Comparison of ENCODE assay signal across 32 cellular contexts in genomic region chr5:132628814-132629213, GRCh38. TPM values are rescaled to one million over a fixed set of nuclear protein-coding genes. Genes with fewer than 3 reads are reported as not detected.
DNase-seq lines count a peak whose midpoint lies in the region; ATAC-seq, FAIRE-seq and TF ChIP-seq lines count a peak whose summit lies in the region.
"Had no signal": no experiment of that assay in that cellular context is flagged by ENCODE, and none has a peak within 500 bp of the region (broad histone marks: within the 10 kb centered on the region; RNA-seq: fewer than 3 reads in every experiment).

No MANE protein-coding gene starts in this region.

- peak; percentile 59 for FAIRE-seq in GM12878 (lab: Jason Lieb, UNC)
- FAIRE-seq: A204.1, urothelium cell line had no signal

- H3K4me3 ChIP-seq in GM12865 (ENCODE audit: low read depth, low read length): no peak overlapping the region
- no peak overlapping the region; the same call in 1 of the 2 replicates for H3K4me3 ChIP-seq in GM12878
- H3K4me3 ChIP-seq: breast epithelium, psoas muscle, thoracic aorta had no signal

- SMC1A ChIA-PET in GM12878 (lab: Charles Lee; ENCODE audit: uncharacterized antibody, unreplicated experiment): interaction anchor here (0.8 to 5.5 kb wide), 3 partner anchors 11 to 102 kb away, joined by 3 to 45 read pairs (median 12); no protein-coding TSS in a partner anchor

- H3K36me3 Mint-ChIP-seq in activated CD4-positive, alpha-beta memory T cell treated with anti-CD3 and anti-CD28 coated beads, Interleukin-2, amount 10 ng/mL, durations not matched to agents 7 days and 5 days (ENCODE audit: low read depth): peaks cover 52% of the 10 kb centered on the region
- peaks cover 31% of the 10 kb centered on the region for H3K36me3 Mint-ChIP-seq in activated CD4-positive, alpha-beta memory T cell treated with anti-CD3 and anti-CD28 coated beads for 36 hours

- DNase-seq in activated CD4-positive, alpha-beta memory T cell treated with anti-CD3 and anti-CD28 coated beads, Interleukin-2, amount 10 ng/mL, durations not matched to agents 7 days and 5 days: no peak
- no peak for DNase-seq in activated CD4-positive, alpha-beta memory T cell treated with anti-CD3 and anti-CD28 coated beads for 36 hours
- DNase-seq in GM12865 (ENCODE audit: low read depth): peak; percentile 46
- no peak for DNase-seq in GM12878 (ENCODE audit: low read depth, low spot score)
- DNase-seq in HT-29 (ENCODE audit: low spot score): no peak
- no peak for DNase-seq in anterior cingulate cortex (lab: John Stamatoyannopoulos, UW)
- no peak for DNase-seq in NCI-H1092 treated with DMSO at 0.1 percent for 48 hours (lab: John Stamatoyannopoulos, UW)
- DNase-seq: activated CD4-positive, alpha-beta T cell treated with anti-CD3 and anti-CD28 coated beads, Interleukin-2, amount 50 U/mL, for 1 hour; activated naive CD4-positive, alpha-beta T cell treated with Interleukin-2 at 50 U/mL for 16 hours; amniotic stem cell; EL; glutamatergic neuron; H7; islet precursor cell; naive thymus-derived CD4-positive, alpha-beta T cell; NCI-H1105; NCI-H187 treated with DMSO at 0.1 percent for 48 hours; NCI-H524; occipital lobe; psoas muscle; Right ventricle myocardium superior; stimulated activated naive CD4-positive, alpha-beta T cell treated with Interleukin-2 at 50 U/mL for 16 hours had no signal

- WGBS in GM12878 (ENCODE audit: insufficient coverage, insufficient replicate concordance, low lambda C conversion rate, missing lambda C conversion rate): 42% methylated on average over 2 of the region's 2 CpGs

- H3K4me2 ChIP-seq in GM12878 (ENCODE audit: control insufficient read depth, insufficient read depth): peak overlapping the region; percentile 23

- H3K9me3 Mint-ChIP-seq in activated CD4-positive, alpha-beta memory T cell treated with anti-CD3 and anti-CD28 coated beads, Interleukin-2, amount 10 ng/mL, durations not matched to agents 7 days and 5 days: no peaks in the 10 kb centered on the region
- no peaks in the 10 kb centered on the region for H3K9me3 Mint-ChIP-seq in activated CD4-positive, alpha-beta memory T cell treated with anti-CD3 and anti-CD28 coated beads for 36 hours
- H3K9me3 Mint-ChIP-seq: CD4-positive, alpha-beta memory T cell; mesothelial cell of epicardium; naive thymus-derived CD4-positive, alpha-beta T cell; WTC11 had no signal

- RAD21 ChIA-PET in GM12878 (lab: Charles Lee; ENCODE audit: unreplicated experiment): interaction anchor here (1.0 to 5.5 kb wide), 7 partner anchors 10 to 192 kb away, joined by 3 to 25 read pairs (median 4); no protein-coding TSS in a partner anchor

- H3K4me1 ChIP-seq in GM12878 (ENCODE audit: control insufficient read depth, insufficient read depth, low read length): peaks cover 11% of the 10 kb centered on the region; the same call in 1 of the 2 replicates
- H3K4me1 ChIP-seq: breast epithelium, psoas muscle had no signal

- POLR2A ChIA-PET in activated CD4-positive, alpha-beta memory T cell treated with anti-CD3 and anti-CD28 coated beads, Interleukin-2, amount 10 ng/mL, durations not matched to agents 7 days and 5 days (lab: Charles Lee): interaction anchor here (1.0 to 2.9 kb wide), 5 partner anchors 11 to 119 kb away, joined by 3 to 14 read pairs (median 6); partner anchors contain the start of genes CCNI2 and IL4
- POLR2A ChIA-PET in activated CD4-positive, alpha-beta memory T cell treated with anti-CD3 and anti-CD28 coated beads for 36 hours (lab: Charles Lee): no interaction called here
- POLR2A ChIA-PET in GM12878 (lab: Charles Lee): interaction anchor here (1.4 to 4.1 kb wide), 2 partner anchors 14 to 26 kb away, joined by 3 to 17 read pairs; no protein-coding TSS in a partner anchor

- H2AFZ ChIP-seq in GM12878 (ENCODE audit: control insufficient read depth, low read depth, low read length): no peak overlapping the region

- TF ChIP-seq RAD21 in GM12878 (IDR thresholded peaks at IDR 0.05; ENCODE audit: insufficient read depth, low read depth, low read length): no peak

- no peaks in the 10 kb centered on the region for H3K9me3 ChIP-seq in GM12878 (replicated peaks; ENCODE audit: control insufficient read depth, insufficient read depth, low read length)
- H3K9me3 ChIP-seq: breast epithelium, psoas muscle, thoracic aorta had no signal

- peak overlapping the region; percentile 70 for H3K27ac ChIP-seq in GM12878 (ENCODE audit: control insufficient read depth, insufficient read depth)
- H3K27ac ChIP-seq: breast epithelium, epithelial cell of prostate, psoas muscle, thoracic aorta had no signal

- ATAC-seq in GM21529 (IDR thresholded peaks at IDR 0.05; ENCODE audit: unreplicated experiment) (peak; percentile 26), GM12878 (peak; percentile 66)
- ATAC-seq: psoas muscle, WTC11 had no signal

- peaks cover 40% of the 10 kb centered on the region for H3K4me1 Mint-ChIP-seq in activated CD4-positive, alpha-beta memory T cell treated with anti-CD3 and anti-CD28 coated beads, Interleukin-2, amount 10 ng/mL, durations not matched to agents 7 days and 5 days
- H3K4me1 Mint-ChIP-seq in activated CD4-positive, alpha-beta memory T cell treated with anti-CD3 and anti-CD28 coated beads for 36 hours (ENCODE audit: low read depth): peaks cover 17% of the 10 kb centered on the region
- H3K4me1 Mint-ChIP-seq: mesothelial cell of epicardium, WTC11 had no signal

- no peak for TF ChIP-seq EP300 in GM12878 (IDR thresholded peaks at IDR 0.05; ENCODE audit: borderline replicate concordance in 1 of 2, control insufficient read depth in 1 of 2, low read depth in 2 of 2, low read length in 2 of 2)

- TF ChIP-seq CTCF in GM12865 (IDR thresholded peaks at IDR 0.05; ENCODE audit: insufficient read depth, low read depth, low read length, missing control alignments) (no peak), GM12878 (IDR thresholded peaks at IDR 0.05 in 2 of 3, conservative IDR thresholded peaks at IDR 0.05 in 1 of 3; ENCODE audit: control insufficient read depth in 2 of 3, extremely low read depth in 1 of 3, insufficient read depth in 1 of 3, low read depth in 3 of 3, low read length in 3 of 3) (no peak)

- H3K9ac ChIP-seq in GM12878 (ENCODE audit: control insufficient read depth, insufficient read depth, low read length): peak overlapping the region; percentile 24; the same call in 1 of the 2 replicates

- BruUV-seq in GM12878 (replicated peaks; lab: Mats Ljungman, UMichigan): no TSS peak

- intact Hi-C loops in activated CD4-positive, alpha-beta memory T cell treated with anti-CD3 and anti-CD28 coated beads for 36 hours (cut with micrococcal nuclease): no loop called here
- intact Hi-C loops in GM12878 (cut with micrococcal nuclease; ENCODE audit: unreplicated experiment): no loop called here

- in situ Hi-C loops in GM12878 (cut with MboI): no loop called here

- peak overlapping the region; percentile 25 for H3K4me3 Mint-ChIP-seq in activated CD4-positive, alpha-beta memory T cell treated with anti-CD3 and anti-CD28 coated beads, Interleukin-2, amount 10 ng/mL, durations not matched to agents 7 days and 5 days
- H3K4me3 Mint-ChIP-seq in activated CD4-positive, alpha-beta memory T cell treated with anti-CD3 and anti-CD28 coated beads for 36 hours: no peak overlapping the region
- H3K4me3 Mint-ChIP-seq: mesothelial cell of epicardium, WTC11 had no signal

- peak overlapping the region; percentile 83 for H3K27ac Mint-ChIP-seq in activated CD4-positive, alpha-beta memory T cell treated with anti-CD3 and anti-CD28 coated beads, Interleukin-2, amount 10 ng/mL, durations not matched to agents 7 days and 5 days
- no peak overlapping the region for H3K27ac Mint-ChIP-seq in activated CD4-positive, alpha-beta memory T cell treated with anti-CD3 and anti-CD28 coated beads for 36 hours
- H3K27ac Mint-ChIP-seq: mesothelial cell of epicardium, WTC11 had no signal

- H3K27me3 ChIP-seq in GM12878 (replicated peaks in 1 of 2; ENCODE audit: control insufficient read depth in 2 of 2, insufficient read depth in 2 of 2, low read length in 1 of 2): no peaks in the 10 kb centered on the region
- H3K27me3 ChIP-seq: breast epithelium had no signal

- peaks cover 4 to 5% of the 10 kb centered on the region in 2 experiments; a peak in 3 of 4 replicates for H3K36me3 ChIP-seq in GM12878 (ENCODE audit: control insufficient read depth in 2 of 2, insufficient read depth in 2 of 2, low read length in 1 of 2)
- H3K36me3 ChIP-seq: breast epithelium, thoracic aorta had no signal

- TF ChIP-seq POLR2A in GM12878 (IDR thresholded peaks at IDR 0.05; ENCODE audit: low read depth, low read length): no peak

- no peaks in the 10 kb centered on the region for H4K20me1 ChIP-seq in GM12878 (ENCODE audit: control insufficient read depth, insufficient read depth)

- H3K79me2 ChIP-seq in GM12878 (ENCODE audit: control insufficient read depth, insufficient read depth, low read length): no peaks in the 10 kb centered on the region; the same call in 1 of the 2 replicates

- CTCF ChIA-PET in activated CD4-positive, alpha-beta memory T cell treated with anti-CD3 and anti-CD28 coated beads, Interleukin-2, amount 10 ng/mL, durations not matched to agents 7 days and 5 days (lab: Charles Lee): no interaction called here
- CTCF ChIA-PET in activated CD4-positive, alpha-beta memory T cell treated with anti-CD3 and anti-CD28 coated beads for 36 hours (lab: Charles Lee): no interaction called here
- CTCF ChIA-PET in GM12878 (lab: Yijun Ruan, JAX): interaction anchor here (0.7 to 1.6 kb wide), 4 partner anchors 19 to 243 kb away, joined by 3 to 6 read pairs (median 4); no protein-coding TSS in a partner anchor

- H3K27me3 Mint-ChIP-seq in activated CD4-positive, alpha-beta memory T cell treated with anti-CD3 and anti-CD28 coated beads, Interleukin-2, amount 10 ng/mL, durations not matched to agents 7 days and 5 days: no peaks in the 10 kb centered on the region
- no peaks in the 10 kb centered on the region for H3K27me3 Mint-ChIP-seq in activated CD4-positive, alpha-beta memory T cell treated with anti-CD3 and anti-CD28 coated beads for 36 hours
- H3K27me3 Mint-ChIP-seq: CD4-positive, alpha-beta memory T cell; naive thymus-derived CD4-positive, alpha-beta T cell had no signal

RNA-seq across cellular contexts. Expression of gene IL13, which starts 29.2 kb away (rescaled TPM):
- total RNA-seq in activated CD4-positive, alpha-beta memory T cell treated with anti-CD3 and anti-CD28 coated beads, Interleukin-2, amount 10 ng/mL, durations not matched to agents 7 days and 5 days: 10 to 100 TPM; 32.9 to 36.6 TPM
- 10 to 100 TPM; 13.0 to 14.9 TPM for total RNA-seq in activated CD4-positive, alpha-beta memory T cell treated with anti-CD3 and anti-CD28 coated beads for 36 hours
- total RNA-seq in GM12878 (2013; cell fraction: nucleolus; rRNA removed): 0.52 and 0.98 TPM in 2 replicates
- total RNA-seq in GM12878 (2014; rRNA removed) (0.05 and 0.40 TPM in 2 replicates), GM12878 (2014; rRNA removed; fragmentation: Illumina TruSeq; extraction: Trizol) (not detected in 2 replicates), GM12878 (2021) (not detected in 2 replicates)
- polyA plus RNA-seq in GM12878 (2011; ENCODE audit: low read depth): 0.24 TPM
- polyA plus RNA-seq in GM12878 (2011; rRNA removed) (0.11 and 0.13 TPM in 2 replicates), GM12878 (2014; fragmentation: Illumina TruSeq; extraction: Trizol) (0.06 TPM in 1 of 2 replicates, not detected in the other), GM12878 (2014; fragmentation: Nextera tagmentation; extraction: Ambion mirVana) (not detected), GM12878 (2014; rRNA removed) (0.10 and 0.11 TPM in 2 replicates), GM12878 (2016; fragmentation: Nextera tagmentation; extraction: Ambion mirVana) (not detected)
- polyA plus RNA-seq in GM12878 (2011; cell fraction: cytosol; rRNA removed): 0.12 and 0.27 TPM in 2 replicates
- 1.2 and 1.3 TPM in 2 replicates for polyA plus RNA-seq in GM12878 (2011; cell fraction: nucleus; rRNA removed)
- 0.35 and 0.58 TPM in 2 replicates for polyA plus RNA-seq in GM12878 (2012)
- 0.36 TPM in 1 of 2 replicates, not detected in the other for polyA minus RNA-seq in GM12878 (2011; rRNA and poly(A)+ RNA removed)
- polyA minus RNA-seq in GM12878 (2011; cell fraction: cytosol; rRNA and poly(A)+ RNA removed): not detected in 2 replicates
- 0.77 and 0.85 TPM in 2 replicates for polyA minus RNA-seq in GM12878 (2011; cell fraction: nucleus; rRNA and poly(A)+ RNA removed)
- total RNA-seq in HT-29 (2014; rRNA removed; shearing (Covaris generic)): not detected in 2 replicates
- total RNA-seq: CD4-positive, alpha-beta memory T cell; H7; liver; occipital lobe; psoas muscle; Right ventricle myocardium superior; WTC11 had no signal
- polyA plus RNA-seq: CD4-positive, alpha-beta memory T cell; liver; naive thymus-derived CD4-positive, alpha-beta T cell; psoas muscle had no signal

RNA-seq across cellular contexts. Expression of gene IL4, which starts 45.0 kb away (rescaled TPM):
- 10 to 100 TPM in 1 of 2 experiments, 1 to 10 TPM in 1; 7.4 to 12.6 TPM for total RNA-seq in activated CD4-positive, alpha-beta memory T cell treated with anti-CD3 and anti-CD28 coated beads, Interleukin-2, amount 10 ng/mL, durations not matched to agents 7 days and 5 days
- total RNA-seq in activated CD4-positive, alpha-beta memory T cell treated with anti-CD3 and anti-CD28 coated beads for 36 hours: 1 to 10 TPM; 6.4 to 6.8 TPM
- not detected in 2 replicates for total RNA-seq in GM12878 (2013; cell fraction: nucleolus; rRNA removed)
- total RNA-seq in GM12878 (2014; rRNA removed) (not detected in 2 replicates), GM12878 (2014; rRNA removed; fragmentation: Illumina TruSeq; extraction: Trizol) (not detected in 2 replicates), GM12878 (2021) (not detected in 2 replicates)
- polyA plus RNA-seq in GM12878 (2011; ENCODE audit: low read depth): not detected
- polyA plus RNA-seq in GM12878 (2011; rRNA removed) (0.80 and 1.1 TPM in 2 replicates), GM12878 (2014; fragmentation: Illumina TruSeq; extraction: Trizol) (not detected in 2 replicates), GM12878 (2014; fragmentation: Nextera tagmentation; extraction: Ambion mirVana) (under 1 TPM; 0.20 to 0.50 TPM), GM12878 (2014; rRNA removed) (not detected in 2 replicates), GM12878 (2016; fragmentation: Nextera tagmentation; extraction: Ambion mirVana) (not detected)
- polyA plus RNA-seq in GM12878 (2011; cell fraction: cytosol; rRNA removed): 1.6 and 2.4 TPM in 2 replicates
- polyA plus RNA-seq in GM12878 (2011; cell fraction: nucleus; rRNA removed): 0.75 TPM in 1 of 2 replicates, not detected in the other
- polyA plus RNA-seq in GM12878 (2012): not detected in 2 replicates
- polyA minus RNA-seq in GM12878 (2011; rRNA and poly(A)+ RNA removed): not detected in 2 replicates
- not detected in 2 replicates for polyA minus RNA-seq in GM12878 (2011; cell fraction: cytosol; rRNA and poly(A)+ RNA removed)
- polyA minus RNA-seq in GM12878 (2011; cell fraction: nucleus; rRNA and poly(A)+ RNA removed): not detected in 2 replicates
- not detected in 2 replicates for total RNA-seq in HT-29 (2014; rRNA removed; shearing (Covaris generic))
- total RNA-seq: breast epithelium; CD4-positive, alpha-beta memory T cell; H7; liver; mesothelial cell of epicardium; occipital lobe; psoas muscle; Right ventricle myocardium superior; thoracic aorta; WTC11 had no signal
- polyA plus RNA-seq: CD4-positive, alpha-beta memory T cell; liver; naive thymus-derived CD4-positive, alpha-beta T cell; psoas muscle had no signal

Comparison
In these comparisons a context has a peak if more than half of its experiments do, and no peak if none do; other contexts are left out.
1. RNA of gene IL13, which starts 29.2 kb away (total RNA-seq): 32.9 to 36.6 TPM in activated CD4-positive, alpha-beta memory T cell treated with anti-CD3 and anti-CD28 coated beads, Interleukin-2, amount 10 ng/mL, durations not matched to agents 7 days and 5 days and 13.0 to 14.9 TPM in activated CD4-positive, alpha-beta memory T cell treated with anti-CD3 and anti-CD28 coated beads for 36 hours; 0.05 to 0.98 TPM in GM12878 and not detected in HT-29; every median in the first group is over 4 times any median in the second.